1 cellular context compared by ENCODE assay signal in genomic region chr20:47503685-47504084, GRCh38.
TF ChIP-seq lines count a peak whose summit lies in the region.

No MANE protein-coding gene starts in this region.

TF ChIP-seq in GM23338, 12 proteins besides CTCF, POLR2A, EP300 and RAD21:
- no peak for TF ChIP-seq ZNF462 (CRISPR knock-in tag; IDR thresholded peaks at IDR 0.05)
- TF ChIP-seq EZH2 (IDR thresholded peaks at IDR 0.05; ENCODE audit: low read depth, unreplicated experiment) = no peak
- TF ChIP-seq ETS1 (IDR thresholded peaks at IDR 0.05) = no peak
- TF ChIP-seq ZNF331 (CRISPR knock-in tag; IDR thresholded peaks at IDR 0.05; ENCODE audit: low read depth) = no peak
- TF ChIP-seq POLR2AphosphoS5 (IDR thresholded peaks at IDR 0.05; ENCODE audit: low read depth) = no peak
- no peak for TF ChIP-seq REST (IDR thresholded peaks at IDR 0.05; ENCODE audit: unreplicated experiment)
- no peak for TF ChIP-seq STAT1 (IDR thresholded peaks at IDR 0.05; ENCODE audit: unreplicated experiment)
- no peak for TF ChIP-seq ZNF114 (CRISPR knock-in tag; IDR thresholded peaks at IDR 0.05)
- no peak for TF ChIP-seq EZH2phosphoT487 (IDR thresholded peaks at IDR 0.05; ENCODE audit: unreplicated experiment)
- TF ChIP-seq NANOG (IDR thresholded peaks at IDR 0.05; ENCODE audit: borderline replicate concordance) = no peak
- TF ChIP-seq CREB1 (CRISPR knock-in tag; IDR thresholded peaks at IDR 0.05; ENCODE audit: low read depth) = no peak
- no peak for TF ChIP-seq JUNB (IDR thresholded peaks at IDR 0.05; ENCODE audit: unreplicated experiment)
